1 cellular context compared by ENCODE assay signal in the genomic region with DNA sequence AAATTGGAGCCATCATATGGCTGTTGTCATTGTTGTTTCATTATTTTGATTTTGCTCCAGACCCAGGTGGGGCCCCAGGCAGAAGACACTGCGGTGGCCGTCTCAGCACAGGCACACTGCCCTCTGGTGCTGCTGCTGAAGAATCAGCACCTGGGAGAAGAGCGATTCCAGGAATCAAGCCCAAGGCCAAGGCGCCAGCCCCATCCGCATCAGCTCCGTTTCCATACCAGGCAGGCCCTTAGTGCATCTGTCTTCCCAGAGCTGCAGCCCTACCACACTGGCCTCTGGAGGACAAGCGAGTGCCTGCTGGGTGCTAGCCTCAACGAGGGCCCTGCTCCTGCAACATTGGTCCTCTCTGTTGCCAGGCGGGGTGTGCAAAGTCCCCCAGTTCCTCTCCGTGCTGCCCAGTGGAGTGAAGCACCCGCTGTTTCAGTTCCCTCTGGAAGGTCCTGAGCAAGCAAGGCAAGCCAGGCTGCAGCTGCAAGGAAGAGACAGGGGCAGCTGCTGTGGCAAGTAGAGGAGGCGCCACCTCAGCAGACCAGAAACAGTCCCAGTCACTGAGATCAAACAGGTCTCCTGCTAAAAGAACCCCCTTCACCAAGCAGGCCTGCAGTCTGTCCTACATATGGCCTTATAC.
TF ChIP-seq lines count a peak whose summit lies in the region.

No MANE protein-coding gene starts in this region.

TF ChIP-seq in GM23338, 12 proteins besides CTCF, POLR2A, EP300 and RAD21:
- TF ChIP-seq, protein P1, sequence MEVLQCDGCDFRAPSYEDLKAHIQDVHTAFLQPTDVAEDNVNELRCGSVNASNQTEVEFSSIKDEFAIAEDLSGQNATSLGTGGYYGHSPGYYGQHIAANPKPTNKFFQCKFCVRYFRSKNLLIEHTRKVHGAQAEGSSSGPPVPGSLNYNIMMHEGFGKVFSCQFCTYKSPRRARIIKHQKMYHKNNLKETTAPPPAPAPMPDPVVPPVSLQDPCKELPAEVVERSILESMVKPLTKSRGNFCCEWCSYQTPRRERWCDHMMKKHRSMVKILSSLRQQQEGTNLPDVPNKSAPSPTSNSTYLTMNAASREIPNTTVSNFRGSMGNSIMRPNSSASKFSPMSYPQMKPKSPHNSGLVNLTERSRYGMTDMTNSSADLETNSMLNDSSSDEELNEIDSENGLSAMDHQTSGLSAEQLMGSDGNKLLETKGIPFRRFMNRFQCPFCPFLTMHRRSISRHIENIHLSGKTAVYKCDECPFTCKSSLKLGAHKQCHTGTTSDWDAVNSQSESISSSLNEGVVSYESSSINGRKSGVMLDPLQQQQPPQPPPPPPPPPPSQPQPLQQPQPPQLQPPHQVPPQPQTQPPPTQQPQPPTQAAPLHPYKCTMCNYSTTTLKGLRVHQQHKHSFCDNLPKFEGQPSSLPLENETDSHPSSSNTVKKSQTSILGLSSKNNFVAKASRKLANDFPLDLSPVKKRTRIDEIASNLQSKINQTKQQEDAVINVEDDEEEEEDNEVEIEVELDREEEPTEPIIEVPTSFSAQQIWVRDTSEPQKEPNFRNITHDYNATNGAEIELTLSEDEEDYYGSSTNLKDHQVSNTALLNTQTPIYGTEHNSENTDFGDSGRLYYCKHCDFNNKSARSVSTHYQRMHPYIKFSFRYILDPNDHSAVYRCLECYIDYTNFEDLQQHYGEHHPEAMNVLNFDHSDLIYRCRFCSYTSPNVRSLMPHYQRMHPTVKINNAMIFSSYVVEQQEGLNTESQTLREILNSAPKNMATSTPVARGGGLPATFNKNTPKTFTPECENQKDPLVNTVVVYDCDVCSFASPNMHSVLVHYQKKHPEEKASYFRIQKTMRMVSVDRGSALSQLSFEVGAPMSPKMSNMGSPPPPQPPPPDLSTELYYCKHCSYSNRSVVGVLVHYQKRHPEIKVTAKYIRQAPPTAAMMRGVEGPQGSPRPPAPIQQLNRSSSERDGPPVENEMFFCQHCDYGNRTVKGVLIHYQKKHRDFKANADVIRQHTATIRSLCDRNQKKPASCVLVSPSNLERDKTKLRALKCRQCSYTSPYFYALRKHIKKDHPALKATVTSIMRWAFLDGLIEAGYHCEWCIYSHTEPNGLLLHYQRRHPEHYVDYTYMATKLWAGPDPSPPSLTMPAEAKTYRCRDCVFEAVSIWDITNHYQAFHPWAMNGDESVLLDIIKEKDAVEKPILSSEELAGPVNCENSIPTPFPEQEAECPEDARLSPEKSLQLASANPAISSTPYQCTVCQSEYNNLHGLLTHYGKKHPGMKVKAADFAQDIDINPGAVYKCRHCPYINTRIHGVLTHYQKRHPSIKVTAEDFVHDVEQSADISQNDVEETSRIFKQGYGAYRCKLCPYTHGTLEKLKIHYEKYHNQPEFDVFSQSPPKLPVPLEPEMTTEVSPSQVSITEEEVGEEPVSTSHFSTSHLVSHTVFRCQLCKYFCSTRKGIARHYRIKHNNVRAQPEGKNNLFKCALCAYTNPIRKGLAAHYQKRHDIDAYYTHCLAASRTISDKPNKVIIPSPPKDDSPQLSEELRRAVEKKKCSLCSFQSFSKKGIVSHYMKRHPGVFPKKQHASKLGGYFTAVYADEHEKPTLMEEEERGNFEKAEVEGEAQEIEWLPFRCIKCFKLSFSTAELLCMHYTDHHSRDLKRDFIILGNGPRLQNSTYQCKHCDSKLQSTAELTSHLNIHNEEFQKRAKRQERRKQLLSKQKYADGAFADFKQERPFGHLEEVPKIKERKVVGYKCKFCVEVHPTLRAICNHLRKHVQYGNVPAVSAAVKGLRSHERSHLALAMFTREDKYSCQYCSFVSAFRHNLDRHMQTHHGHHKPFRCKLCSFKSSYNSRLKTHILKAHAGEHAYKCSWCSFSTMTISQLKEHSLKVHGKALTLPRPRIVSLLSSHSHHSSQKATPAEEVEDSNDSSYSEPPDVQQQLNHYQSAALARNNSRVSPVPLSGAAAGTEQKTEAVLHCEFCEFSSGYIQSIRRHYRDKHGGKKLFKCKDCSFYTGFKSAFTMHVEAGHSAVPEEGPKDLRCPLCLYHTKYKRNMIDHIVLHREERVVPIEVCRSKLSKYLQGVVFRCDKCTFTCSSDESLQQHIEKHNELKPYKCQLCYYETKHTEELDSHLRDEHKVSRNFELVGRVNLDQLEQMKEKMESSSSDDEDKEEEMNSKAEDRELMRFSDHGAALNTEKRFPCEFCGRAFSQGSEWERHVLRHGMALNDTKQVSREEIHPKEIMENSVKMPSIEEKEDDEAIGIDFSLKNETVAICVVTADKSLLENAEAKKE (CRISPR knock-in tag; IDR thresholded peaks at IDR 0.05) = no peak
- no peak for TF ChIP-seq ZNF114 (CRISPR knock-in tag; IDR thresholded peaks at IDR 0.05)
- no peak for TF ChIP-seq EZH2 (IDR thresholded peaks at IDR 0.05; ENCODE audit: low read depth, unreplicated experiment)
- TF ChIP-seq, protein P2, sequence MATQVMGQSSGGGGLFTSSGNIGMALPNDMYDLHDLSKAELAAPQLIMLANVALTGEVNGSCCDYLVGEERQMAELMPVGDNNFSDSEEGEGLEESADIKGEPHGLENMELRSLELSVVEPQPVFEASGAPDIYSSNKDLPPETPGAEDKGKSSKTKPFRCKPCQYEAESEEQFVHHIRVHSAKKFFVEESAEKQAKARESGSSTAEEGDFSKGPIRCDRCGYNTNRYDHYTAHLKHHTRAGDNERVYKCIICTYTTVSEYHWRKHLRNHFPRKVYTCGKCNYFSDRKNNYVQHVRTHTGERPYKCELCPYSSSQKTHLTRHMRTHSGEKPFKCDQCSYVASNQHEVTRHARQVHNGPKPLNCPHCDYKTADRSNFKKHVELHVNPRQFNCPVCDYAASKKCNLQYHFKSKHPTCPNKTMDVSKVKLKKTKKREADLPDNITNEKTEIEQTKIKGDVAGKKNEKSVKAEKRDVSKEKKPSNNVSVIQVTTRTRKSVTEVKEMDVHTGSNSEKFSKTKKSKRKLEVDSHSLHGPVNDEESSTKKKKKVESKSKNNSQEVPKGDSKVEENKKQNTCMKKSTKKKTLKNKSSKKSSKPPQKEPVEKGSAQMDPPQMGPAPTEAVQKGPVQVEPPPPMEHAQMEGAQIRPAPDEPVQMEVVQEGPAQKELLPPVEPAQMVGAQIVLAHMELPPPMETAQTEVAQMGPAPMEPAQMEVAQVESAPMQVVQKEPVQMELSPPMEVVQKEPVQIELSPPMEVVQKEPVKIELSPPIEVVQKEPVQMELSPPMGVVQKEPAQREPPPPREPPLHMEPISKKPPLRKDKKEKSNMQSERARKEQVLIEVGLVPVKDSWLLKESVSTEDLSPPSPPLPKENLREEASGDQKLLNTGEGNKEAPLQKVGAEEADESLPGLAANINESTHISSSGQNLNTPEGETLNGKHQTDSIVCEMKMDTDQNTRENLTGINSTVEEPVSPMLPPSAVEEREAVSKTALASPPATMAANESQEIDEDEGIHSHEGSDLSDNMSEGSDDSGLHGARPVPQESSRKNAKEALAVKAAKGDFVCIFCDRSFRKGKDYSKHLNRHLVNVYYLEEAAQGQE (IDR thresholded peaks at IDR 0.05; ENCODE audit: unreplicated experiment) = peak; percentile 42
TF ChIP-seq in GM23338: peak in this region for 1.
